ENCODE assay signal across 31 cellular contexts in the genomic region with DNA sequence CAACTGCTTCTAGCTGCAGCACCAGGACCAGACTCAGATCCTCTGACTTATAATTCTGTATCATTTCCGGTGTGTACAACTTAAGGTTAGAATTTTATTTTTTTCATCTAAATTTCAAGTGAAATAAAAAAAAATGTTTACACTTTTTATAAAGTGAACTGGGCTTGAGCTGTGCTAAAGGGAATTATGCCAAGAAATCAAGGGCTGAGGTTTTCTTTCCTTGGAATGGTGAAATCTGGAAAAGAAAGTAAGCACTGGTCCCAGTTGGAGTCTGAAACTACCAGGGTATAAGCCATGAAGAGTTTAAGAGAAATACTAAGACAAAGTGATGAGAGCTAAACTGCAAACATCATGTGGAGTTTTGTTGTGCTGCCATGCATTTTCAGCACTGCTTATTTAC.
"Had no signal": no experiment of that assay in that cellular context is flagged by ENCODE, and none has a peak within 500 bp of the region (broad histone marks: within the 10 kb centered on the region; RNA-seq: fewer than 3 reads in every experiment).

No MANE protein-coding gene starts in this region.

- H3K27ac Mint-ChIP-seq: activated CD4-positive, alpha-beta T cell treated with anti-CD3 and anti-CD28 coated beads, Interleukin-2, amount 10 ng/mL, durations not matched to agents 24 days and 14 days; activated CD8-positive, alpha-beta memory T cell treated with anti-CD3 and anti-CD28 coated beads, Interleukin-2, amount 10 ng/mL, durations not matched to agents 7 days and 5 days; activated naive CD4-positive, alpha-beta T cell treated with anti-CD3 and anti-CD28 coated beads, Interleukin-2, amount 50 U/mL, for 72 hours; activated naive CD8-positive, alpha-beta T cell treated with anti-CD3 and anti-CD28 coated beads, Interleukin-2, amount 50 U/mL, for 24 hours; activated T-cell treated with anti-CD3 and anti-CD28 coated beads, Interleukin-2, amount 50 U/mL, for 24 hours; activated T-helper 1 cell treated with anti-CD3 and anti-CD28 coated beads, Interleukin-12 subunit alpha, Interleukin-12 subunit beta, Interleukin-2, Interleukin-4 antibody, amounts not matched to agents 30 ng/mL and 10 ng/mL and 1 ng/mL, durations not matched to agents 14 hours and 24 hours and 36 hours; T-helper 17 cell; WTC11 had no signal

- DNase-seq: activated CD4-positive, alpha-beta T cell treated with anti-CD3 and anti-CD28 coated beads for 1 hour; activated CD4-positive, alpha-beta T cell treated with anti-CD3 and anti-CD28 coated beads, Interleukin-2, amount 10 ng/mL, durations not matched to agents 24 days and 14 days; activated CD4-positive, alpha-beta T cell treated with anti-CD3 and anti-CD28 coated beads, Interleukin-2, amount 50 U/mL, for 48 hours; activated CD8-positive, alpha-beta memory T cell treated with anti-CD3 and anti-CD28 coated beads, Interleukin-2, amount 10 ng/mL, durations not matched to agents 7 days and 5 days; activated effector memory CD4-positive, alpha-beta T cell treated with anti-CD3 and anti-CD28 coated beads, Interleukin-2, amount 50 U/mL, for 16 hours; activated naive CD4-positive, alpha-beta T cell treated with Interleukin-2 at 50 U/mL for 16 hours; activated naive CD8-positive, alpha-beta T cell treated with anti-CD3 and anti-CD28 coated beads, Interleukin-2, amount 50 U/mL, for 24 hours; activated T-cell treated with anti-CD3 and anti-CD28 coated beads, Interleukin-2, amount 50 U/mL, for 24 hours; amniotic stem cell; body of pancreas; central memory CD4-positive, alpha-beta T cell; KG1; NCI-H1092 treated with DMSO at 0.1 percent for 48 hours; NCI-H1417 treated with DMSO at 0.1 percent for 48 hours; NCI-H1694; NCI-H2029; NCI-H2107; NCI-H2171 treated with DMSO at 0.1 percent for 48 hours; NCI-H226; NCI-H69; NK-92 treated with Interleukin-12 subunit alpha and Interleukin-12 subunit beta, amount 100 ng/mL, for 24 hours; Peyer's patch; Right ventricle myocardium superior; SJCRH30; T-helper 17 cell; T-helper 9 cell had no signal

- ATAC-seq: activated CD8-positive, alpha-beta memory T cell treated with anti-CD3 and anti-CD28 coated beads, Interleukin-2, amount 10 ng/mL, durations not matched to agents 7 days and 5 days; activated naive CD4-positive, alpha-beta T cell treated with anti-CD3 and anti-CD28 coated beads, Interleukin-2, amount 50 U/mL, for 72 hours; activated naive CD8-positive, alpha-beta T cell treated with anti-CD3 and anti-CD28 coated beads, Interleukin-2, amount 50 U/mL, for 24 hours; body of pancreas; T-helper 17 cell; WTC11 had no signal

- H3K36me3 Mint-ChIP-seq: activated CD8-positive, alpha-beta memory T cell treated with anti-CD3 and anti-CD28 coated beads, Interleukin-2, amount 10 ng/mL, durations not matched to agents 7 days and 5 days; activated naive CD4-positive, alpha-beta T cell treated with anti-CD3 and anti-CD28 coated beads, Interleukin-2, amount 50 U/mL, for 72 hours; WTC11 had no signal

- H3K4me1 ChIP-seq: ascending aorta, body of pancreas, Peyer's patch had no signal

- H3K9me3 ChIP-seq: ascending aorta, body of pancreas, Peyer's patch, SJCRH30 had no signal

- H3K27ac ChIP-seq: ascending aorta, body of pancreas, Peyer's patch, RWPE1, SJCRH30 had no signal

- H3K27me3 ChIP-seq: ascending aorta, body of pancreas, Peyer's patch, SJCRH30 had no signal

- H3K4me3 Mint-ChIP-seq: activated CD4-positive, alpha-beta T cell treated with anti-CD3 and anti-CD28 coated beads, Interleukin-2, amount 10 ng/mL, durations not matched to agents 24 days and 14 days; activated CD8-positive, alpha-beta memory T cell treated with anti-CD3 and anti-CD28 coated beads, Interleukin-2, amount 10 ng/mL, durations not matched to agents 7 days and 5 days; activated naive CD8-positive, alpha-beta T cell treated with anti-CD3 and anti-CD28 coated beads, Interleukin-2, amount 50 U/mL, for 24 hours; activated T-cell treated with anti-CD3 and anti-CD28 coated beads, Interleukin-2, amount 50 U/mL, for 24 hours; activated T-helper 1 cell treated with anti-CD3 and anti-CD28 coated beads, Interleukin-12 subunit alpha, Interleukin-12 subunit beta, Interleukin-2, Interleukin-4 antibody, amounts not matched to agents 30 ng/mL and 10 ng/mL and 1 ng/mL, durations not matched to agents 14 hours and 24 hours and 36 hours; T-helper 17 cell; WTC11 had no signal

- H3K9me3 Mint-ChIP-seq: activated CD4-positive, alpha-beta T cell treated with anti-CD3 and anti-CD28 coated beads, Interleukin-2, amount 10 ng/mL, durations not matched to agents 24 days and 14 days; activated naive CD4-positive, alpha-beta T cell treated with anti-CD3 and anti-CD28 coated beads, Interleukin-2, amount 50 U/mL, for 72 hours; activated naive CD8-positive, alpha-beta T cell treated with anti-CD3 and anti-CD28 coated beads, Interleukin-2, amount 50 U/mL, for 24 hours; activated T-cell treated with anti-CD3 and anti-CD28 coated beads, Interleukin-2, amount 50 U/mL, for 24 hours; activated T-helper 1 cell treated with anti-CD3 and anti-CD28 coated beads, Interleukin-12 subunit alpha, Interleukin-12 subunit beta, Interleukin-2, Interleukin-4 antibody, amounts not matched to agents 30 ng/mL and 10 ng/mL and 1 ng/mL, durations not matched to agents 14 hours and 24 hours and 36 hours; WTC11 had no signal

- H3K4me1 Mint-ChIP-seq: activated CD4-positive, alpha-beta T cell treated with anti-CD3 and anti-CD28 coated beads, Interleukin-2, amount 10 ng/mL, durations not matched to agents 24 days and 14 days; activated CD8-positive, alpha-beta memory T cell treated with anti-CD3 and anti-CD28 coated beads, Interleukin-2, amount 10 ng/mL, durations not matched to agents 7 days and 5 days; activated naive CD8-positive, alpha-beta T cell treated with anti-CD3 and anti-CD28 coated beads, Interleukin-2, amount 50 U/mL, for 24 hours had no signal

- H3K27me3 Mint-ChIP-seq: activated CD8-positive, alpha-beta memory T cell treated with anti-CD3 and anti-CD28 coated beads, Interleukin-2, amount 10 ng/mL, durations not matched to agents 7 days and 5 days; activated naive CD8-positive, alpha-beta T cell treated with anti-CD3 and anti-CD28 coated beads, Interleukin-2, amount 50 U/mL, for 24 hours; activated T-cell treated with anti-CD3 and anti-CD28 coated beads, Interleukin-2, amount 50 U/mL, for 24 hours; T-helper 17 cell had no signal

- H3K36me3 ChIP-seq: ascending aorta, Peyer's patch, SJCRH30 had no signal

- H3K4me3 ChIP-seq: ascending aorta, body of pancreas, Peyer's patch, SJCRH30 had no signal
